In the genomic region with DNA sequence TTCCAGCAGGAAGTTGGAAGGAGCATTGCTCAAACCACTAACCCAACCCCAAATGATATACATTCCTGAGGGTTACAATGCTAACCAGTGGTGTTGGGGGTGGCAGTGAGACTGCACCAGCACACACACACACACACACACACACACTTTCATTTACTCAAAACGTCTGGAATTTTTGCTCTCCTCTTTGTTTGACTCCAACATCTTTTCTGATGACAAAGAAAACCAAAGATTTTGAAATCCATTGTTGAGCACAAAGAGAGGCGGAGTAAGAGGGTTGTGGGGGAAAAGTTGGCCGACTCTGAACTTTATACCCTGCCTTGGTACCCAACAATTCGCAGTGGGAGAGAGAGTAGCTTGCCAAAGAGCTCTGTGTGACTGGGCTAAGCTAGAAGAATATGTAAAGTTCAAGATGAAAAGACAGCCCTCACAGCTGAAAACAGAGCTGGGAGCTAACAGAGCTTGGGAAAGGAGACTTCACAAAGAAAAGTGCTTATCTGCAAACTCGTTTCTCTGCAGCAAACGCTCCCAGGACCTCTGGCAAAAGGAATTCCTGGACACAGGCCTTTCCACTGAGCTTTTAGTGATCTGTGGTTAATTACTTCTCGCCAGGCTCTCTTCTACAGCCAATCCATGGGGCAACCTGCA, we compare ENCODE assay signal across 12 cellular contexts.
DNase-seq lines count a peak whose midpoint lies in the region; ATAC-seq and TF ChIP-seq lines count a peak whose summit lies in the region.
"Had no signal": no experiment of that assay in that cellular context is flagged by ENCODE, and none has a peak within 500 bp of the region (broad histone marks: within the 10 kb centered on the region; RNA-seq: fewer than 3 reads in every experiment).

No MANE protein-coding gene starts in this region.

- H3K9me3 Mint-ChIP-seq in neural progenitor cell = peaks cover 21% of the 10 kb centered on the region

- H3K4me1 Mint-ChIP-seq in neural progenitor cell = peaks cover 36% of the 10 kb centered on the region

- H3K27me3 Mint-ChIP-seq in neural progenitor cell (ENCODE audit: insufficient read depth, low read depth) = no peaks in the 10 kb centered on the region

- DNase-seq in Daoy (ENCODE audit: low read depth) (peak; percentile 66), SJCRH30 (peak; percentile 52 to 66), fibroblast of gingiva (ENCODE audit: low read depth) (peak; percentile 99), neural progenitor cell (ENCODE audit: low spot score) (peak; percentile 36), GM19238 (ENCODE audit: insufficient read length, low spot score) (no peak), activated gamma-delta T cell (lab: John Stamatoyannopoulos, UW) (no peak)
- no peak for DNase-seq in stimulated activated naive CD8-positive, alpha-beta T cell treated with anti-CD3 and anti-CD28 coated beads, Interleukin-15, Interleukin-2, amounts not matched to agents 100 U/mL and 50 U/mL, for 24 hours
- DNase-seq: activated CD8-positive, alpha-beta memory T cell treated with anti-CD3 and anti-CD28 coated beads, Interleukin-2, amount 50 U/mL, for 4 hours; CD8-positive, alpha-beta T cell had no signal

- peaks cover 14% of the 10 kb centered on the region for H3F3A ChIP-seq in neural progenitor cell (ENCODE audit: low read depth)

- H3K27ac ChIP-seq in SJCRH30 (peak overlapping the region; percentile 57), neural progenitor cell (peak overlapping the region; percentile 62)
- H3K27ac ChIP-seq: KMS-11 had no signal

- H3K36me3 ChIP-seq in SJCRH30 (no peaks in the 10 kb centered on the region), neural progenitor cell (no peaks in the 10 kb centered on the region)

- no peaks in the 10 kb centered on the region for H3K36me3 Mint-ChIP-seq in neural progenitor cell
- H3K36me3 Mint-ChIP-seq: CD8-positive, alpha-beta T cell had no signal

- no peaks in the 10 kb centered on the region for H4K20me1 ChIP-seq in neural progenitor cell (ENCODE audit: low read depth)

- no peaks in the 10 kb centered on the region for H3K27me3 ChIP-seq in SJCRH30
- H3K27me3 ChIP-seq in neural progenitor cell = no peaks in the 10 kb centered on the region

- H3K4me3 ChIP-seq in SJCRH30 (no peak overlapping the region), neural progenitor cell (no peak overlapping the region)

- H3K4me2 ChIP-seq in neural progenitor cell = peak overlapping the region; percentile 49
- H3K4me2 ChIP-seq: KMS-11 had no signal

- H3K27ac Mint-ChIP-seq in neural progenitor cell = peak overlapping the region; percentile 94
- H3K27ac Mint-ChIP-seq: CD8-positive, alpha-beta T cell; T-helper 1 cell treated with Interleukin-12 subunit alpha and Interleukin-12 subunit beta and Interleukin-4 antibody, amounts not matched to agents 30 μg/mL and 1 μg/mL, for 36 hours had no signal

- no peak overlapping the region for H3K9ac ChIP-seq in neural progenitor cell
- H3K9ac ChIP-seq: KMS-11 had no signal

- H2AFZ ChIP-seq in neural progenitor cell (replicated peaks) = peak overlapping the region; percentile 36

- no peaks in the 10 kb centered on the region for H3K79me2 ChIP-seq in neural progenitor cell (ENCODE audit: low read depth)

- peaks cover 8% of the 10 kb centered on the region for H3K9me3 ChIP-seq in SJCRH30 (replicated peaks)
- H3K9me3 ChIP-seq in neural progenitor cell (ENCODE audit: low read depth) = peaks cover 8% of the 10 kb centered on the region

- peak overlapping the region; percentile 24 for H3K4me3 Mint-ChIP-seq in neural progenitor cell
- H3K4me3 Mint-ChIP-seq: CD8-positive, alpha-beta T cell; T-helper 1 cell treated with Interleukin-12 subunit alpha and Interleukin-12 subunit beta and Interleukin-4 antibody, amounts not matched to agents 30 μg/mL and 1 μg/mL, for 36 hours had no signal

- no peak for ATAC-seq in GM21737 (IDR thresholded peaks at IDR 0.05; ENCODE audit: unreplicated experiment)
- no peak for ATAC-seq in stimulated activated naive CD8-positive, alpha-beta T cell treated with anti-CD3 and anti-CD28 coated beads, Interleukin-15, Interleukin-2, amounts not matched to agents 100 U/mL and 50 U/mL, for 24 hours
- ATAC-seq: CD8-positive, alpha-beta T cell had no signal

- no peak for TF ChIP-seq CTCF in neural progenitor cell (IDR thresholded peaks at IDR 0.05)

- peaks cover 36% of the 10 kb centered on the region for H3K4me1 ChIP-seq in SJCRH30
- peaks cover 25% of the 10 kb centered on the region for H3K4me1 ChIP-seq in neural progenitor cell

Comparison
In these comparisons a context has a peak if more than half of its experiments do, and no peak if none do; other contexts are left out.
1. DNase-seq: peak in Daoy (single experiment), SJCRH30 (2 of 2), fibroblast of gingiva (single experiment) and neural progenitor cell (single experiment); none in GM19238 (single experiment), activated gamma-delta T cell (single experiment) and stimulated activated naive CD8-positive, alpha-beta T cell treated with anti-CD3 and anti-CD28 coated beads, Interleukin-15, Interleukin-2, amounts not matched to agents 100 U/mL and 50 U/mL, for 24 hours (single experiment).